ENCODE assay signal across 16 cellular contexts in genomic region chr3:20022954-20023644, GRCh38. TPM values are rescaled to one million over a fixed set of nuclear protein-coding genes. Genes with fewer than 3 reads are reported as not detected.
DNase-seq lines count a peak whose midpoint lies in the region; ATAC-seq and TF ChIP-seq lines count a peak whose summit lies in the region.
"Had no signal": no experiment of that assay in that cellular context is flagged by ENCODE, and none has a peak within 500 bp of the region (broad histone marks: within the 10 kb centered on the region; RNA-seq: fewer than 3 reads in every experiment).

No MANE protein-coding gene starts in this region.

- H3K9me3 ChIP-seq in right atrium auricular region (no peaks in the 10 kb centered on the region), prostate gland (no peaks in the 10 kb centered on the region)
- H3K9me3 ChIP-seq: SJSA1 had no signal

- no peaks in the 10 kb centered on the region for H3K4me1 Mint-ChIP-seq in activated CD4-positive, alpha-beta memory T cell treated with anti-CD3 and anti-CD28 coated beads for 36 hours (ENCODE audit: low read depth)
- H3K4me1 Mint-ChIP-seq: immature natural killer cell had no signal

- TF ChIP-seq CTCF in right atrium auricular region (IDR thresholded peaks at IDR 0.05) (no peak), prostate gland (IDR thresholded peaks at IDR 0.05) (no peak)

- H3K9me3 Mint-ChIP-seq in activated CD4-positive, alpha-beta memory T cell treated with anti-CD3 and anti-CD28 coated beads for 36 hours = no peaks in the 10 kb centered on the region
- H3K9me3 Mint-ChIP-seq: activated naive CD8-positive, alpha-beta T cell treated with anti-CD3 and anti-CD28 coated beads, Interleukin-2, amount 10 ng/mL, durations not matched to agents 7 days and 5 days; H9; immature natural killer cell had no signal

- CTCF ChIA-PET in activated CD4-positive, alpha-beta memory T cell treated with anti-CD3 and anti-CD28 coated beads for 36 hours (lab: Charles Lee) = interaction anchor here (0.6 kb wide), 1 partner anchor 21 kb away, joined by 3 read pairs; no protein-coding TSS in a partner anchor

- H3K4me3 Mint-ChIP-seq in activated CD4-positive, alpha-beta memory T cell treated with anti-CD3 and anti-CD28 coated beads for 36 hours = no peak overlapping the region
- H3K4me3 Mint-ChIP-seq: activated naive CD8-positive, alpha-beta T cell treated with anti-CD3 and anti-CD28 coated beads, Interleukin-2, amount 10 ng/mL, durations not matched to agents 7 days and 5 days; H9; immature natural killer cell had no signal

- H3K4me1 ChIP-seq in right atrium auricular region (peaks cover 0 to 16% of the 10 kb centered on the region in 2 donors), prostate gland (replicated peaks) (no peaks in the 10 kb centered on the region)
- H3K4me1 ChIP-seq: SJSA1 had no signal

- POLR2A ChIA-PET in activated CD4-positive, alpha-beta memory T cell treated with anti-CD3 and anti-CD28 coated beads for 36 hours (lab: Charles Lee) = no interaction called here

- H3K27ac Mint-ChIP-seq in activated CD4-positive, alpha-beta memory T cell treated with anti-CD3 and anti-CD28 coated beads for 36 hours = no peak overlapping the region
- H3K27ac Mint-ChIP-seq: activated naive CD8-positive, alpha-beta T cell treated with anti-CD3 and anti-CD28 coated beads, Interleukin-2, amount 10 ng/mL, durations not matched to agents 7 days and 5 days; immature natural killer cell had no signal

- no peak overlapping the region for H3K4me3 ChIP-seq in right atrium auricular region
- H3K4me3 ChIP-seq in prostate gland = no peak overlapping the region
- H3K4me3 ChIP-seq: SJSA1 had no signal

- 29% methylated on average over 2 of the region's 2 CpGs for WGBS in prostate gland

- no peak for DNase-seq in right atrium auricular region (ENCODE audit: low spot score)
- DNase-seq in left cardiac atrium = no peak
- DNase-seq in erythroblast (lab: John Stamatoyannopoulos, UW) = peak; percentile 92 to 98
- no peak for DNase-seq in prostate gland (ENCODE audit: low spot score)
- DNase-seq in T-helper 9 cell = no peak
- DNase-seq in NCI-H345 treated with DMSO at 0.1 percent for 48 hours (lab: John Stamatoyannopoulos, UW; ENCODE audit: unreplicated experiment) = no peak
- no peak for DNase-seq in activated CD4-positive, alpha-beta memory T cell treated with anti-CD3 and anti-CD28 coated beads for 36 hours
- DNase-seq: ACHN; activated naive CD8-positive, alpha-beta T cell treated with anti-CD3 and anti-CD28 coated beads, Interleukin-2, amount 10 ng/mL, durations not matched to agents 7 days and 5 days; H9; immature natural killer cell; NCI-H2029 had no signal

- ATAC-seq in left cardiac atrium (no peak), GM18517 (IDR thresholded peaks at IDR 0.05; ENCODE audit: unreplicated experiment) (no peak)

- H3K27me3 Mint-ChIP-seq in activated CD4-positive, alpha-beta memory T cell treated with anti-CD3 and anti-CD28 coated beads for 36 hours = no peaks in the 10 kb centered on the region
- H3K27me3 Mint-ChIP-seq: activated naive CD8-positive, alpha-beta T cell treated with anti-CD3 and anti-CD28 coated beads, Interleukin-2, amount 10 ng/mL, durations not matched to agents 7 days and 5 days had no signal

- no peaks in the 10 kb centered on the region for H3K36me3 Mint-ChIP-seq in activated CD4-positive, alpha-beta memory T cell treated with anti-CD3 and anti-CD28 coated beads for 36 hours
- H3K36me3 Mint-ChIP-seq: activated naive CD8-positive, alpha-beta T cell treated with anti-CD3 and anti-CD28 coated beads, Interleukin-2, amount 10 ng/mL, durations not matched to agents 7 days and 5 days; immature natural killer cell had no signal

- H3K27ac ChIP-seq in right atrium auricular region = peak overlapping the region; percentile 46 to 66
- H3K27ac ChIP-seq in prostate gland = peak overlapping the region; percentile 56 to 71
- H3K27ac ChIP-seq: SJSA1 had no signal

- intact Hi-C loops in left cardiac atrium (cut with DNase I) (no loop called here), prostate gland (cut with DNase I) (no loop called here)
- intact Hi-C loops in activated CD4-positive, alpha-beta memory T cell treated with anti-CD3 and anti-CD28 coated beads for 36 hours (cut with micrococcal nuclease) = no loop called here

- H3K27me3 ChIP-seq in right atrium auricular region (no peaks in the 10 kb centered on the region), prostate gland (replicated peaks; ENCODE audit: insufficient read depth) (no peaks in the 10 kb centered on the region)
- H3K27me3 ChIP-seq: SJSA1 had no signal

- TF ChIP-seq POLR2A in erythroblast (IDR thresholded peaks at IDR 0.05; ENCODE audit: low read length) (peak; percentile 75), prostate gland (IDR thresholded peaks at IDR 0.05) (no peak)

- no peaks in the 10 kb centered on the region for H3K36me3 ChIP-seq in right atrium auricular region
- no peaks in the 10 kb centered on the region for H3K36me3 ChIP-seq in prostate gland
- H3K36me3 ChIP-seq: SJSA1 had no signal

RNA-seq across cellular contexts. Expression of gene PP2D1, which starts 11.0 kb away (rescaled TPM):
- total RNA-seq in right atrium auricular region (not detected), left cardiac atrium (not detected), prostate gland (under 1 TPM in 1 of 2 donors, not detected in 1; 0.97 TPM)
- not detected for total RNA-seq in activated CD4-positive, alpha-beta memory T cell treated with anti-CD3 and anti-CD28 coated beads for 36 hours
- total RNA-seq: activated naive CD8-positive, alpha-beta T cell treated with anti-CD3 and anti-CD28 coated beads, Interleukin-2, amount 10 ng/mL, durations not matched to agents 7 days and 5 days; H9; M059J; sciatic nerve; SJSA1 had no signal

RNA-seq across cellular contexts. Expression of gene KAT2B, which starts 17.1 kb away (rescaled TPM):
- total RNA-seq in right atrium auricular region (10 to 100 TPM; 25.0 to 70.5 TPM), left cardiac atrium (10 to 100 TPM; 59.8 to 73.3 TPM), prostate gland (10 to 100 TPM; 16.4 to 31.7 TPM)
- 10 to 100 TPM; 43.4 to 49.0 TPM for total RNA-seq in activated CD4-positive, alpha-beta memory T cell treated with anti-CD3 and anti-CD28 coated beads for 36 hours

Comparison
In these comparisons a context has a peak if more than half of its experiments do, and no peak if none do; other contexts are left out.
1. DNase-seq: peak in erythroblast (2 of 2); none in right atrium auricular region (single experiment), left cardiac atrium (single experiment), prostate gland (single experiment), T-helper 9 cell (single experiment), NCI-H345 treated with DMSO at 0.1 percent for 48 hours (single experiment) and activated CD4-positive, alpha-beta memory T cell treated with anti-CD3 and anti-CD28 coated beads for 36 hours (single experiment).